Comparison of ENCODE assay signal across 13 cellular contexts in genomic region chr13:59094149-59094548, GRCh38.
"Had no signal": no experiment of that assay in that cellular context is flagged by ENCODE, and none has a peak within 500 bp of the region (broad histone marks: within the 10 kb centered on the region; RNA-seq: fewer than 3 reads in every experiment).

No MANE protein-coding gene starts in this region.

- ATAC-seq: natural killer cell treated with Interleukin-12 subunit alpha and Interleukin-12 subunit beta and Interleukin-15 and Interleukin-18, amount 100 ng/mL, for 72 hours; stimulated activated effector memory CD8-positive, alpha-beta T cell treated with anti-CD3 and anti-CD28 coated beads, Interleukin-12 subunit alpha, Interleukin-12 subunit beta, amount 100 ng/mL, for 72 hours had no signal

- DNase-seq: activated CD4-positive, alpha-beta T cell treated with anti-CD3 and anti-CD28 coated beads, Interleukin-2, amount 10 ng/mL, durations not matched to agents 7 days and 5 days; activated naive CD8-positive, alpha-beta T cell treated with anti-CD3 and anti-CD28 coated beads for 36 hours; brain microvascular endothelial cell; cerebellar nuclear complex; effector memory CD4-positive, alpha-beta T cell; head of caudate nucleus; posterior cingulate gyrus; retina; stimulated activated CD4-positive, alpha-beta T cell treated with anti-CD3 and anti-CD28 coated beads, Interleukin-12 subunit alpha, Interleukin-12 subunit beta, amount 100 ng/mL, for 4 hours; stimulated activated CD4-positive, alpha-beta T cell treated with anti-CD3 and anti-CD28 coated beads, Interleukin-2, amount 100 ng/mL, for 24 hours had no signal

- FAIRE-seq: frontal cortex had no signal
